Comparison of ENCODE assay signal across 9 cellular contexts in the genomic region with DNA sequence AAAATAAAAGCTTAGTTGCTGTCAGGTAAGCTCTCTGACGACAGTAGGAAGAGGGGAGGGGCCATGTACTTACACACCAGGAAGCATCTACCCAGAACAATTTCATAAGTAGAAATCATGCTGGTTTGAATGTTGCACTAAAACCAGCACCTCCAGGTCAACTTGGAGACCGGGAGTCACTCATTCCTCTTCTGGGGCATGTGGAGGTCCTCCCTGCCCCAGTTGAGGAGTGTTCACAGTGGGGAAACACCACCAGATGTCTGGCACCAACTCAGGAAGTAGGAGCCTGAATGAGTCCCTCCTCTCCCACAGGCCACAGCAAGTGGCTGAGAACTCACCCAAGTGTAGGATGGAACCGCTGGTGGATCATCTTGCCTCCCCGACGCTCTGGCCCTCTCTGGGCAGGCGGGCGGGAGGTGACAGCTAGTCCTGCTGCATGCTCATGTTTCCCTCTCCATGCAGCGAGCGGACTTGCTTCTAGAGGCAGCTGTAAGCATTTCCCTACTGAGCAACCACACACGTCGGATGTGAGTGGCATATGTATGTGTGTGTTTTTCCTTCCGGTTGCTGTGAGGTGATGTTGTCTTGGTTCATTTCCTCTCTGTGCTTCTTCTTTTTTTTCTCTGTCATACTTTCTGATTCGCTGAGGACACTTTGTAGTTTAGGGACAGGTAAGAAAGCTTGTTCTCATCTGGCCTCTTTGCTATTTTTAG.
DNase-seq lines count a peak whose midpoint lies in the region; ATAC-seq and TF ChIP-seq lines count a peak whose summit lies in the region.
"Had no signal": no experiment of that assay in that cellular context is flagged by ENCODE, and none has a peak within 500 bp of the region (broad histone marks: within the 10 kb centered on the region; RNA-seq: fewer than 3 reads in every experiment).

No MANE protein-coding gene starts in this region.

- peak overlapping the region; percentile 49 for H3K27ac ChIP-seq in colonic mucosa

- peak overlapping the region in 1 of 2 donors; percentile 7 for H3K9ac ChIP-seq in colonic mucosa (ENCODE audit: low read depth in 2 of 2, low read length in 2 of 2)

- ATAC-seq in GM18873 (IDR thresholded peaks at IDR 0.05; ENCODE audit: low FRiP score, unreplicated experiment) (peak; percentile 74), HG03064 (IDR thresholded peaks at IDR 0.05; ENCODE audit: low read depth, unreplicated experiment) (peak; percentile 76)
- ATAC-seq: Panc1 had no signal

- H3K36me3 ChIP-seq in colonic mucosa, result no peaks in the 10 kb centered on the region

- H3K4me3 ChIP-seq in colonic mucosa, result peak overlapping the region; percentile 16

- intact Hi-C loops in colonic mucosa (cut with DNase I), result no loop called here

- TF ChIP-seq CTCF in colonic mucosa (IDR thresholded peaks at IDR 0.05), result no peak

- no peaks in the 10 kb centered on the region for H3K4me1 ChIP-seq in colonic mucosa

- H3K9me3 ChIP-seq in colonic mucosa, result no peaks in the 10 kb centered on the region

- DNase-seq in T-helper 9 cell (peak; percentile 51), colonic mucosa (peak; percentile 35), NCI-H748 treated with DMSO at 0.1 percent for 48 hours (lab: John Stamatoyannopoulos, UW) (no peak), AG20443 (ENCODE audit: low spot score) (no peak), HCEC 1CT (no peak)
- peak; percentile 39 for DNase-seq in stimulated activated CD4-positive, alpha-beta T cell treated with anti-CD3 and anti-CD28 coated beads, Interleukin-12 subunit alpha, Interleukin-12 subunit beta, amount 100 ng/mL, for 4 hours

- H3K27me3 ChIP-seq in colonic mucosa, result no peaks in the 10 kb centered on the region

Comparison
In these comparisons a context has a peak if more than half of its experiments do, and no peak if none do; other contexts are left out.
1. DNase-seq: peak in T-helper 9 cell (single experiment), colonic mucosa (single experiment) and stimulated activated CD4-positive, alpha-beta T cell treated with anti-CD3 and anti-CD28 coated beads, Interleukin-12 subunit alpha, Interleukin-12 subunit beta, amount 100 ng/mL, for 4 hours (single experiment); none in NCI-H748 treated with DMSO at 0.1 percent for 48 hours (single experiment), AG20443 (single experiment) and HCEC 1CT (single experiment).